Comparison of ENCODE assay signal across 14 cellular contexts in genomic region chr11:69496631-69497220, GRCh38. TPM values are rescaled to one million over a fixed set of nuclear protein-coding genes. Genes with fewer than 3 reads are reported as not detected.
DNase-seq lines count a peak whose midpoint lies in the region; ATAC-seq, FAIRE-seq and TF ChIP-seq lines count a peak whose summit lies in the region.
"Had no signal": no experiment of that assay in that cellular context is flagged by ENCODE, and none has a peak within 500 bp of the region (broad histone marks: within the 10 kb centered on the region; RNA-seq: fewer than 3 reads in every experiment).

No MANE protein-coding gene starts in this region.

- FAIRE-seq in H1 (lab: Jason Lieb, UNC) = no peak
- FAIRE-seq: D721Med had no signal

- H3K79me2 ChIP-seq in HCT116 (ENCODE audit: insufficient read depth, low read length) (no peaks in the 10 kb centered on the region), H1 (ENCODE audit: control insufficient read depth in 1 of 2, insufficient read depth in 2 of 2, low read length in 2 of 2) (no peaks in the 10 kb centered on the region)

- H4K20me1 ChIP-seq in HCT116 (ENCODE audit: insufficient read depth) (no peaks in the 10 kb centered on the region), H1 (replicated peaks in 1 of 2; ENCODE audit: control insufficient read depth in 1 of 2, insufficient read depth in 2 of 2, low read length in 2 of 2) (no peaks in the 10 kb centered on the region)

- no peak overlapping the region for H4K91ac ChIP-seq in H1 (replicated peaks; ENCODE audit: insufficient read length, low read length)

- H2BK20ac ChIP-seq in H1 (ENCODE audit: low read length) = no peak overlapping the region

- RAD21 ChIA-PET in HCT116 (lab: Charles Lee; ENCODE audit: low non-redundant PET in 1 of 2, low total read pairs in 2 of 2, uncharacterized antibody in 2 of 2, unreplicated experiment in 2 of 2) = interaction anchor here in 1 of 2 experiments (0.6 kb wide), 1 partner anchor 42 kb away, joined by 3 read pairs; no protein-coding TSS in a partner anchor

- H3K9me2 ChIP-seq in HCT116 (ENCODE audit: insufficient read depth) = no peaks in the 10 kb centered on the region

- no peak overlapping the region for H2BK120ac ChIP-seq in H1 (replicated peaks; ENCODE audit: low read depth, low read length)

- no peak overlapping the region for H3K27ac Mint-ChIP-seq in osteocyte (ENCODE audit: unreplicated experiment)
- H3K27ac Mint-ChIP-seq: activated naive CD4-positive, alpha-beta T cell treated with anti-CD3 and anti-CD28 coated beads, Interleukin-2, amount 50 U/mL, for 72 hours; dendritic cell treated with granulocyte-macrophage colony-stimulating factor and Interleukin-4, amounts not matched to agents 40 ng/mL and 50 ng/mL, for 4 days had no signal

- no peaks in the 10 kb centered on the region for H3K79me1 ChIP-seq in H1 (ENCODE audit: low read depth, low read length)

- no peak overlapping the region for H2BK5ac ChIP-seq in H1 (ENCODE audit: low read depth, low read length)

- no peaks in the 10 kb centered on the region for H3K36me3 Mint-ChIP-seq in osteocyte (ENCODE audit: unreplicated experiment)
- H3K36me3 Mint-ChIP-seq: activated naive CD4-positive, alpha-beta T cell treated with anti-CD3 and anti-CD28 coated beads, Interleukin-2, amount 50 U/mL, for 72 hours had no signal

- POLR2A ChIA-PET in HCT116 (lab: Charles Lee) (no interaction called here), H1 (lab: Charles Lee; ENCODE audit: partially characterized antibody) (no interaction called here)

- H3K23ac ChIP-seq in H1 (ENCODE audit: insufficient read length) = no peak overlapping the region

- CTCF ChIA-PET in HCT116 (lab: Charles Lee) = interaction anchor here (0.6 kb wide), 1 partner anchor 143 kb away, joined by 4 read pairs; no protein-coding TSS in a partner anchor
- CTCF ChIA-PET in H1 (lab: Charles Lee; ENCODE audit: partially characterized antibody) = interaction anchor here (1.0 kb wide), 1 partner anchor 91 kb away, joined by 3 read pairs; no protein-coding TSS in a partner anchor

- H3K27me3 ChIP-seq in HCT116 (ENCODE audit: insufficient read depth, low read length) (peaks cover 3% of the 10 kb centered on the region; the same call in 1 of the 2 replicates), H1 (replicated peaks in 1 of 4; ENCODE audit: control insufficient read depth in 3 of 4, extremely low read depth in 1 of 4, insufficient read depth in 3 of 4, low read length in 3 of 4) (no peaks in the 10 kb centered on the region; a peak in 1 of 7 replicates), left lung (no peaks in the 10 kb centered on the region), skeletal muscle tissue (ENCODE audit: control insufficient read depth in 3 of 3, insufficient read depth in 3 of 3, low read length in 3 of 3) (no peaks in the 10 kb centered on the region)

- TF ChIP-seq CTCF in HCT116 (IDR thresholded peaks at IDR 0.05 in 2 of 3, conservative IDR thresholded peaks at IDR 0.05 in 1 of 3; ENCODE audit: borderline replicate concordance in 1 of 3, insufficient read depth in 1 of 3, low read depth in 2 of 3, low read length in 2 of 3) (no peak), H1 (IDR thresholded peaks at IDR 0.05; ENCODE audit: control extremely low read depth in 1 of 3, insufficient read depth in 1 of 3, low read depth in 1 of 3, low read length in 3 of 3) (no peak), left lung (IDR thresholded peaks at IDR 0.05) (no peak), osteocyte (IDR thresholded peaks at IDR 0.05) (no peak)

- H3K36me3 ChIP-seq in HCT116 (ENCODE audit: control insufficient read depth in 1 of 2, insufficient read depth in 2 of 2, low read length in 2 of 2) (no peaks in the 10 kb centered on the region), H1 (ENCODE audit: control insufficient read depth in 2 of 4, insufficient read depth in 4 of 4, low read length in 3 of 4) (no peaks in the 10 kb centered on the region), left lung (no peaks in the 10 kb centered on the region), skeletal muscle tissue (ENCODE audit: control insufficient read depth in 3 of 3, insufficient read depth in 3 of 3, low read length in 3 of 3) (no peaks in the 10 kb centered on the region)

- H2BK15ac ChIP-seq in H1 (ENCODE audit: low read length) = no peak overlapping the region

- H3K4me1 ChIP-seq in HCT116 (ENCODE audit: control insufficient read depth in 1 of 2, insufficient read depth in 2 of 2, low read length in 2 of 2) = peaks cover 12 to 27% of the 10 kb centered on the region in 2 experiments
- H3K4me1 ChIP-seq in H1 (replicated peaks in 1 of 4; ENCODE audit: control insufficient read depth in 3 of 4, insufficient read depth in 4 of 4, low read length in 3 of 4) = peaks cover 0 to 3% (median under 1%) of the 10 kb centered on the region in 4 experiments; a peak in 1 of 7 replicates
- peaks cover 5 to 21% of the 10 kb centered on the region in 2 donors for H3K4me1 ChIP-seq in left lung
- H3K4me1 ChIP-seq in skeletal muscle tissue (ENCODE audit: control insufficient read depth in 3 of 3, insufficient read depth in 3 of 3, low read length in 3 of 3) = peaks cover 19 to 44% (median 31%) of the 10 kb centered on the region in 3 donors

- intact Hi-C loops in HCT116 (cut with micrococcal nuclease) = loop anchor here (5.0 kb wide), 1 partner anchor 141 kb away; no protein-coding TSS in a partner anchor
- intact Hi-C loops in left lung (cut with DNase I) = no loop called here

- peak overlapping the region; percentile 69 for H3K4me2 ChIP-seq in HCT116 (ENCODE audit: low read length)
- H3K4me2 ChIP-seq in H1 (ENCODE audit: insufficient read depth in 1 of 2, low read depth in 2 of 2, low read length in 2 of 2) = no peak overlapping the region

- 0 out of 2 replicates have a peak overlapping the region, but pooled peaks have one; percentile 28 for H2AK5ac ChIP-seq in H1 (ENCODE audit: low read depth, low read length)

- H3K9me3 ChIP-seq in HCT116 (ENCODE audit: control insufficient read depth in 1 of 2, insufficient read depth in 1 of 2, low read depth in 1 of 2, low read length in 2 of 2) = no peaks in the 10 kb centered on the region
- no peaks in the 10 kb centered on the region for H3K9me3 ChIP-seq in H1 (ENCODE audit: insufficient read depth in 2 of 2, low read depth in 1 of 2, low read length in 1 of 2)
- no peaks in the 10 kb centered on the region for H3K9me3 ChIP-seq in left lung
- no peaks in the 10 kb centered on the region for H3K9me3 ChIP-seq in skeletal muscle tissue (ENCODE audit: control insufficient read depth in 3 of 3, low read length in 3 of 3)

- no peak overlapping the region for H3K4ac ChIP-seq in H1 (replicated peaks; ENCODE audit: insufficient read length, low read depth, low read length)

- ATAC-seq in HCT116 (peak; percentile 44), left lung (peak; percentile 33), HG03342 (IDR thresholded peaks at IDR 0.05; ENCODE audit: unreplicated experiment) (no peak)
- ATAC-seq: activated naive CD4-positive, alpha-beta T cell treated with anti-CD3 and anti-CD28 coated beads, Interleukin-2, amount 50 U/mL, for 72 hours had no signal

- WGBS in H1 (ENCODE audit: extremely low coverage in 1 of 2, insufficient coverage in 1 of 2, insufficient read length in 1 of 2, insufficient replicate concordance in 2 of 2, low coverage in 1 of 2, low lambda C conversion rate in 2 of 2, missing lambda C conversion rate in 1 of 2), 2 experiments = 86% methylated on average over 7 of the region's 12 CpGs; no CpG with 5 or more reads in 1 of the 2 experiments

- no peak overlapping the region for H3K4me3 Mint-ChIP-seq in osteocyte (ENCODE audit: unreplicated experiment)
- H3K4me3 Mint-ChIP-seq: dendritic cell treated with granulocyte-macrophage colony-stimulating factor and Interleukin-4, amounts not matched to agents 40 ng/mL and 50 ng/mL, for 4 days had no signal

- peaks cover 12% of the 10 kb centered on the region for H3K4me1 Mint-ChIP-seq in osteocyte (ENCODE audit: unreplicated experiment)

- DNase-seq in HCT116 (ENCODE audit: low read depth, low spot score) = no peak
- no peak for DNase-seq in H1 (ENCODE audit: low read depth in 1 of 2, low spot score in 2 of 2)
- peak in 1 of 2 donors; percentile 15 for DNase-seq in left lung
- no peak for DNase-seq in activated effector memory CD4-positive, alpha-beta T cell treated with anti-CD3 and anti-CD28 coated beads, Interleukin-2, amount 50 U/mL, for 16 hours
- DNase-seq in osteocyte (ENCODE audit: extremely low spot score, unreplicated experiment) = no peak
- DNase-seq in middle frontal gyrus (ENCODE audit: extremely low spot score, low spot score) = no peak
- DNase-seq: Karpas-422 had no signal

- H3K27ac ChIP-seq in HCT116 (ENCODE audit: low read depth, low read length) = no peak overlapping the region
- no peak overlapping the region for H3K27ac ChIP-seq in H1 (ENCODE audit: low read depth, low read length)
- peak overlapping the region; percentile 65 to 70 for H3K27ac ChIP-seq in left lung
- no peak overlapping the region for H3K27ac ChIP-seq in skeletal muscle tissue (ENCODE audit: low read depth, low read length)

- no peak overlapping the region for H4K8ac ChIP-seq in H1 (ENCODE audit: extremely low read depth, insufficient read depth, low read length)

- H3K9ac ChIP-seq in HCT116 (ENCODE audit: low read length) = peak overlapping the region; percentile 38; the same call in 1 of the 2 replicates
- no peak overlapping the region for H3K9ac ChIP-seq in H1 (replicated peaks in 1 of 4; ENCODE audit: extremely low read depth in 1 of 4, low read depth in 3 of 4, low read length in 3 of 4)
- peak overlapping the region; percentile 48 to 51 (median 50) for H3K9ac ChIP-seq in skeletal muscle tissue (ENCODE audit: low read depth in 1 of 3, low read length in 3 of 3)

- no peak overlapping the region for H3K18ac ChIP-seq in H1 (ENCODE audit: extremely low read depth, low read length)

- H3K4me3 ChIP-seq in HCT116 (replicated peaks in 1 of 2; ENCODE audit: low read depth in 1 of 2, low read length in 2 of 2) (peak overlapping the region in 1 of 2 experiments; percentile 28; a peak in 1 of 4 replicates), H1 (ENCODE audit: extremely low read depth in 1 of 4, insufficient read depth in 2 of 4, low read depth in 3 of 4, low read length in 4 of 4) (no peak overlapping the region), left lung (no peak overlapping the region), skeletal muscle tissue (ENCODE audit: low read length in 3 of 3) (peak overlapping the region in 1 of 3 donors; percentile 6)

- H3K23me2 ChIP-seq in H1 (ENCODE audit: low read depth, low read length) = peaks cover 3% of the 10 kb centered on the region; the same call in 1 of the 2 replicates

- no peaks in the 10 kb centered on the region for H3K9me3 Mint-ChIP-seq in osteocyte (ENCODE audit: unreplicated experiment)
- H3K9me3 Mint-ChIP-seq: activated naive CD4-positive, alpha-beta T cell treated with anti-CD3 and anti-CD28 coated beads, Interleukin-2, amount 50 U/mL, for 72 hours; dendritic cell treated with granulocyte-macrophage colony-stimulating factor and Interleukin-4, amounts not matched to agents 40 ng/mL and 50 ng/mL, for 4 days had no signal

- no peak for TF ChIP-seq POLR2A in HCT116 (IDR thresholded peaks at IDR 0.05; ENCODE audit: borderline replicate concordance, extremely low read depth, insufficient read depth, insufficient read length)
- no peak for TF ChIP-seq POLR2A in H1 (IDR thresholded peaks at IDR 0.05; ENCODE audit: control extremely low read depth in 1 of 2, low read depth in 2 of 2, low read length in 2 of 2)

- H2BK12ac ChIP-seq in H1 (ENCODE audit: low read depth, low read length) = no peak overlapping the region

- BruUV-seq in HCT116 (replicated peaks; lab: Mats Ljungman, UMichigan) = no TSS peak

- no peak overlapping the region for H4K5ac ChIP-seq in H1 (ENCODE audit: insufficient read length, low read depth, low read length)

- TF ChIP-seq EP300 in H1 (IDR thresholded peaks at IDR 0.05; ENCODE audit: borderline replicate concordance in 1 of 2, low read depth in 2 of 2, low read length in 2 of 2) = no peak

- no peak overlapping the region for H3K14ac ChIP-seq in H1 (ENCODE audit: insufficient read length)

- H2AFZ ChIP-seq in HCT116 (ENCODE audit: low read depth, low read length, poor library complexity, severe bottlenecking) (no peak overlapping the region), H1 (ENCODE audit: low read length) (no peak overlapping the region)

- H3K56ac ChIP-seq in H1 (replicated peaks; ENCODE audit: insufficient read length, low read depth, low read length) = no peak overlapping the region

- TF ChIP-seq RAD21 in HCT116 (IDR thresholded peaks at IDR 0.05; ENCODE audit: low read depth) = no peak
- no peak for TF ChIP-seq RAD21 in H1 (IDR thresholded peaks at IDR 0.05 in 1 of 2, conservative IDR thresholded peaks at IDR 0.05 in 1 of 2; ENCODE audit: low read depth in 2 of 2, low read length in 2 of 2)

- peaks cover 9% of the 10 kb centered on the region for H3K27me3 Mint-ChIP-seq in osteocyte (ENCODE audit: unreplicated experiment)

RNA-seq across cellular contexts. Expression of gene LINC01488, which starts 15.3 kb away (rescaled TPM):
- total RNA-seq in HCT116 (2021; ENCODE audit: unreplicated experiment) (not detected), left lung (not detected), skeletal muscle tissue (not detected), osteocyte (not detected in 2 replicates)
- polyA plus RNA-seq in HCT116 (2012) = not detected in 2 replicates
- total RNA-seq in H1 (2021; fragmentation: NEBNext Ultra II Directional; extraction: Animal tissue kit (Norgen Biotek cat#: 25700)) = not detected in 2 replicates
- 0.03 TPM in 1 of 2 replicates, not detected in the other for polyA plus RNA-seq in H1 (2011; rRNA removed)
- polyA plus RNA-seq in H1 (2011; cell fraction: cytosol; rRNA removed) = not detected
- not detected for polyA plus RNA-seq in H1 (2011; cell fraction: nucleus; rRNA removed)
- not detected in 4 replicates for polyA plus RNA-seq in H1 (2012, experiment 1 of 2)
- not detected for polyA plus RNA-seq in H1 (2012, experiment 2 of 2)
- not detected for polyA plus RNA-seq in H1 (2013, experiment 1 of 2)
- polyA plus RNA-seq in H1 (2013, experiment 2 of 2) = not detected
- polyA minus RNA-seq in H1 (2011; rRNA and poly(A)+ RNA removed) = not detected in 2 replicates
- not detected for polyA minus RNA-seq in H1 (2011; cell fraction: cytosol; rRNA and poly(A)+ RNA removed)
- not detected for polyA minus RNA-seq in H1 (2011; cell fraction: nucleus; rRNA and poly(A)+ RNA removed)
- total RNA-seq: activated naive CD4-positive, alpha-beta T cell treated with anti-CD3 and anti-CD28 coated beads, Interleukin-2, amount 50 U/mL, for 72 hours; glomerular endothelial cell; renal cortical epithelial cell had no signal

Comparison
In these comparisons a context has a peak if more than half of its experiments do, and no peak if none do; other contexts are left out.
1. H3K27ac ChIP-seq: peak in left lung (2 of 2); none in HCT116 (single experiment), H1 (single experiment) and skeletal muscle tissue (single experiment).
2. H3K9ac ChIP-seq: peak in HCT116 (single experiment) and skeletal muscle tissue (3 of 3); none in H1 (0 of 4).